ENCODE assay signal across 29 cellular contexts in the genomic region with DNA sequence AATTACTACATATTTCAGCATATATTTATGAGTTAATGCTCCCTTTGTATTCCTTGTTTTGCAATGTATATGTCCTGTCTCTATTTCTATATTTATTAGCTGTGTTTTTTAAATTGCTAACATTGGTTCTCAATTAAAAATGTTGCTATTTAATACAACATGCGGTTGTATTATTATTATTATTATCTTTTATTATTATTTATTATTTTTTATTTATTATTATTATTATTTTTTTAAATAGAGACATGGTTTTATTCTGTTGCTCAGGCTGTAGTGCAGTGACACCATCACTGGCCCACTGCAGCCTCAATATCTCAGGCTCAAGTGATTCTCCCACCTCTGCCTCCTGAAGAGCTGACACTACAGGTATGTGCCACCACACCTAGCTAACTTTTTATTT.
"Had no signal": no experiment of that assay in that cellular context is flagged by ENCODE, and none has a peak within 500 bp of the region (broad histone marks: within the 10 kb centered on the region; RNA-seq: fewer than 3 reads in every experiment).

No MANE protein-coding gene starts in this region.

- FAIRE-seq: urothelium cell line had no signal

- H3K9ac ChIP-seq: neural progenitor cell, parathyroid adenoma had no signal

- H3K4me3 Mint-ChIP-seq: natural killer cell; nephron; neural progenitor cell; stimulated activated effector memory CD8-positive, alpha-beta T cell treated with anti-CD3 and anti-CD28 coated beads, Interleukin-12 subunit alpha, Interleukin-12 subunit beta, amount 100 ng/mL, for 72 hours; stimulated activated naive B cell treated with anti-CD40 and anti-IgM and Interleukin-4, amounts not matched to agents 10 μg/mL and 1 μg/mL and 100 μg/mL, for 72 hours; stimulated activated naive CD8-positive, alpha-beta T cell treated with anti-CD3 and anti-CD28 coated beads, Interleukin-15, Interleukin-2, amounts not matched to agents 100 ng/mL and 50 ng/mL, for 24 hours had no signal

- H3K27me3 Mint-ChIP-seq: progenitor cell of endocrine pancreas; stimulated activated naive B cell treated with anti-CD40 and anti-IgM and Interleukin-4, amounts not matched to agents 10 μg/mL and 1 μg/mL and 100 μg/mL, for 72 hours; stimulated activated naive CD8-positive, alpha-beta T cell treated with anti-CD3 and anti-CD28 coated beads, Interleukin-15, Interleukin-2, amounts not matched to agents 100 ng/mL and 50 ng/mL, for 24 hours had no signal

- H3K36me3 Mint-ChIP-seq: neural progenitor cell; stimulated activated effector memory CD8-positive, alpha-beta T cell treated with anti-CD3 and anti-CD28 coated beads, Interleukin-12 subunit alpha, Interleukin-12 subunit beta, amount 100 ng/mL, for 72 hours; stimulated activated naive B cell treated with anti-CD40 and anti-IgM and Interleukin-4, amounts not matched to agents 10 μg/mL and 1 μg/mL and 100 μg/mL, for 72 hours had no signal

- H3K9me3 ChIP-seq: ovary, right lobe of liver, sigmoid colon, thoracic aorta, thyroid gland, vagina had no signal

- DNase-seq: natural killer cell; occipital lobe; ovary; posterior cingulate gyrus; psoas muscle; right cardiac atrium; right lobe of liver; sigmoid colon; small intestine; stimulated activated CD4-positive, alpha-beta T cell treated with anti-CD3 and anti-CD28 coated beads, Interleukin-15, amount 100 ng/mL, for 24 hours; stimulated activated CD4-positive, alpha-beta T cell treated with anti-CD3 and anti-CD28 coated beads, Interleukin-2, amount 100 ng/mL, for 24 hours; stimulated activated CD4-positive, alpha-beta T cell treated with anti-CD3 and anti-CD28 coated beads, Interleukin-2, amount 100 ng/mL, for 48 hours; stimulated activated CD4-positive, alpha-beta T cell treated with anti-CD3 and anti-CD28 coated beads, Interleukin-4, amount 100 ng/mL, for 24 hours; stimulated activated naive B cell treated with anti-CD40 and anti-IgM and Interleukin-4, amounts not matched to agents 10 μg/mL and 1 μg/mL and 100 μg/mL, for 72 hours; stimulated activated naive CD4-positive, alpha-beta T cell treated with Interleukin-2 at 50 U/mL for 16 hours; stomach; thyroid gland; trophoblast cell; upper lobe of left lung had no signal

- H3K27ac ChIP-seq: neural progenitor cell, ovary, parathyroid adenoma, psoas muscle, right lobe of liver, sigmoid colon, stomach, thoracic aorta, thyroid gland, tibial nerve, upper lobe of left lung, vagina had no signal

- H3K4me1 ChIP-seq: neural progenitor cell, parathyroid adenoma, psoas muscle, right lobe of liver, sigmoid colon, stomach, thyroid gland, tibial nerve, upper lobe of left lung, vagina had no signal

- ATAC-seq: natural killer cell; psoas muscle; right cardiac atrium; right lobe of liver; stimulated activated effector memory CD8-positive, alpha-beta T cell treated with anti-CD3 and anti-CD28 coated beads, Interleukin-12 subunit alpha, Interleukin-12 subunit beta, amount 100 ng/mL, for 72 hours; stimulated activated naive B cell treated with anti-CD40 and anti-IgM and Interleukin-4, amounts not matched to agents 10 μg/mL and 1 μg/mL and 100 μg/mL, for 72 hours had no signal

- H3K4me3 ChIP-seq: neural progenitor cell, ovary, psoas muscle, right lobe of liver, sigmoid colon, stomach, thoracic aorta, thyroid gland, tibial nerve, upper lobe of left lung, vagina had no signal

- H3K36me3 ChIP-seq: neural progenitor cell, ovary, right lobe of liver, sigmoid colon, stomach, thoracic aorta, thyroid gland, tibial nerve, upper lobe of left lung, vagina had no signal

- H3K4me1 Mint-ChIP-seq: natural killer cell; nephron; neural progenitor cell; stimulated activated effector memory CD8-positive, alpha-beta T cell treated with anti-CD3 and anti-CD28 coated beads, Interleukin-12 subunit alpha, Interleukin-12 subunit beta, amount 100 ng/mL, for 72 hours; stimulated activated naive B cell treated with anti-CD40 and anti-IgM and Interleukin-4, amounts not matched to agents 10 μg/mL and 1 μg/mL and 100 μg/mL, for 72 hours had no signal

- H3K27ac Mint-ChIP-seq: natural killer cell; nephron; neural progenitor cell; progenitor cell of endocrine pancreas; stimulated activated effector memory CD8-positive, alpha-beta T cell treated with anti-CD3 and anti-CD28 coated beads, Interleukin-12 subunit alpha, Interleukin-12 subunit beta, amount 100 ng/mL, for 72 hours; stimulated activated naive B cell treated with anti-CD40 and anti-IgM and Interleukin-4, amounts not matched to agents 10 μg/mL and 1 μg/mL and 100 μg/mL, for 72 hours; stimulated activated naive CD8-positive, alpha-beta T cell treated with anti-CD3 and anti-CD28 coated beads, Interleukin-15, Interleukin-2, amounts not matched to agents 100 ng/mL and 50 ng/mL, for 24 hours had no signal
